Comparison of ENCODE assay signal across 9 cellular contexts in the genomic region with DNA sequence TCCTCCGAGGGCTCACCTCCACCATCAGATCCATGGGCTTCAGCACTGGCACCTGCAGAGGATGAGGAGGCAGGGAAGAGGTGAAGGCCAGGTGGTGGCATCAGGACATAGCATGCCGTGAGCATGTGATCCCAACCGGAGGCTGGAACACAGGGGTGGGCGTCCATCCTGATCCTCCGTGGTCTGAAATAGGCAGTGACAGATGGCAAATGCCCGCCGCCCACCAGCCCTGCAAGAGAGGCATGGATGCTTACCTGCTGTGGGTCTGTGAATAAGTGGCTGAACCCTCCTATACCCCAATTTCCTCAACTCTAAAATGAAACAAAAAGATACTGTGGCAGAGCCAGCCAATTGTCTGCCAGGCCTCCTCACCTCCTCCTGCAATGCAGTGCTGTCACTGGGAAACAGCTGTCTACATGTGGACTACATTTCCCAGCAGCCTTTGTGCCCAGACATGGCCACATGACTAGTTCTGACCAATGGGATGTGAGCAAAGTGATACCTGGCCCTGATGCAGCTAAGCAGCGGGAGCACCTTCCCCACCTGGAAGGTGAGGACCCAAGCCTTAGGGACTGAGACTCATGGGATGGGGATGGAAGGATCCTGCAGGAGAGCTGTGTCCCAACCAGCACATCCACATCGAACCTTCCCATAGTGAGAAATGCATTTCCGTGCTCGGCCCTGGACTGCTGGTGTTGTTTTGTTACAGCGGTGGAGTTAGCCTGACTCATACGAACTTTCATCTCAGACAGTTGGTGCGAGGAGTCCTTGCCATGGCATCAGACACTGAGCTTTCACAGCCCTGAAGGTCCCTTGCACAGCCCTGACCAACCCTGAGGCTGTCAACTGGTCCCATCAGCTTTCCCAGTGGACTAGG.
A peak's percentile ranks its signal among the peaks of the same experiment; 100 is the strongest.
DNase-seq lines count a peak whose midpoint lies in the region; ATAC-seq and TF ChIP-seq lines count a peak whose summit lies in the region.
"Had no signal": no experiment of that assay in that cellular context is flagged by ENCODE, and none has a peak within 500 bp of the region (broad histone marks: within the 10 kb centered on the region; RNA-seq: fewer than 3 reads in every experiment).

No MANE protein-coding gene starts in this region.

- 86 to 89% methylated on average over 14 of the region's 14 CpGs for WGBS in tibial nerve, 2 donors

- POLR2A ChIA-PET in activated naive CD8-positive, alpha-beta T cell treated with anti-CD3 and anti-CD28 coated beads, Interleukin-2, amount 10 ng/mL, durations not matched to agents 7 days and 5 days (lab: Charles Lee), result no interaction called here

- H3K9me3 ChIP-seq in tibial nerve, result no peaks in the 10 kb centered on the region

- no peak overlapping the region for H3K27ac ChIP-seq in tibial nerve
- H3K27ac ChIP-seq: 22Rv1 had no signal

- H3K36me3 ChIP-seq in tibial nerve, result no peaks in the 10 kb centered on the region

- peaks cover 0 to 15% of the 10 kb centered on the region in 2 donors for H3K27me3 ChIP-seq in tibial nerve

- TF ChIP-seq EP300 in tibial nerve (IDR thresholded peaks at IDR 0.05), result no peak

- H3K36me3 Mint-ChIP-seq in activated naive CD8-positive, alpha-beta T cell treated with anti-CD3 and anti-CD28 coated beads, Interleukin-2, amount 10 ng/mL, durations not matched to agents 7 days and 5 days, result no peaks in the 10 kb centered on the region

- no peaks in the 10 kb centered on the region for H3K9me3 Mint-ChIP-seq in activated naive CD8-positive, alpha-beta T cell treated with anti-CD3 and anti-CD28 coated beads, Interleukin-2, amount 10 ng/mL, durations not matched to agents 7 days and 5 days

- DNase-seq in DMS 273 (lab: John Stamatoyannopoulos, UW; ENCODE audit: unreplicated experiment), result peak; percentile 62
- no peak for DNase-seq in DMS 273 treated with DMSO at 0.1 percent for 48 hours (lab: John Stamatoyannopoulos, UW)
- DNase-seq in NB4 (ENCODE audit: low read depth), result peak; percentile 49
- DNase-seq in activated naive CD8-positive, alpha-beta T cell treated with anti-CD3 and anti-CD28 coated beads, Interleukin-2, amount 10 ng/mL, durations not matched to agents 7 days and 5 days, result no peak
- DNase-seq in left kidney (ENCODE audit: low read depth, low spot score), result peak; percentile 72
- DNase-seq in SKM-1 (lab: John Stamatoyannopoulos, UW; ENCODE audit: unreplicated experiment), result no peak
- no peak for DNase-seq in tibial nerve (ENCODE audit: low spot score in 2 of 2)

- no peak overlapping the region for H3K27ac Mint-ChIP-seq in activated naive CD8-positive, alpha-beta T cell treated with anti-CD3 and anti-CD28 coated beads, Interleukin-2, amount 10 ng/mL, durations not matched to agents 7 days and 5 days

- H3K4me1 Mint-ChIP-seq in activated naive CD8-positive, alpha-beta T cell treated with anti-CD3 and anti-CD28 coated beads, Interleukin-2, amount 10 ng/mL, durations not matched to agents 7 days and 5 days, result no peaks in the 10 kb centered on the region

- no peak overlapping the region for H3K4me3 ChIP-seq in NB4 (ENCODE audit: low read depth, low read length)
- no peak overlapping the region for H3K4me3 ChIP-seq in tibial nerve

- TF ChIP-seq POLR2A in NB4 (IDR thresholded peaks at IDR 0.05; ENCODE audit: extremely low read depth, insufficient read length) (no peak), tibial nerve (IDR thresholded peaks at IDR 0.05) (no peak)

- peak; percentile 80 for ATAC-seq in GM19395 (IDR thresholded peaks at IDR 0.05; ENCODE audit: unreplicated experiment)
- peak; percentile 46 for ATAC-seq in activated naive CD8-positive, alpha-beta T cell treated with anti-CD3 and anti-CD28 coated beads, Interleukin-2, amount 10 ng/mL, durations not matched to agents 7 days and 5 days (ENCODE audit: low read depth)

- TF ChIP-seq CTCF in NB4 (IDR thresholded peaks at IDR 0.05; ENCODE audit: low read depth, low read length) (no peak), tibial nerve (IDR thresholded peaks at IDR 0.05) (no peak)

- H3K4me1 ChIP-seq in tibial nerve, result no peaks in the 10 kb centered on the region

- H3K4me3 Mint-ChIP-seq in activated naive CD8-positive, alpha-beta T cell treated with anti-CD3 and anti-CD28 coated beads, Interleukin-2, amount 10 ng/mL, durations not matched to agents 7 days and 5 days, result no peak overlapping the region

- H3K27me3 Mint-ChIP-seq in activated naive CD8-positive, alpha-beta T cell treated with anti-CD3 and anti-CD28 coated beads, Interleukin-2, amount 10 ng/mL, durations not matched to agents 7 days and 5 days, result peaks cover 11% of the 10 kb centered on the region

Comparison
In these comparisons a context has a peak if more than half of its experiments do, and no peak if none do; other contexts are left out.
1. DNase-seq: peak in DMS 273 (single experiment), NB4 (single experiment) and left kidney (single experiment); none in DMS 273 treated with DMSO at 0.1 percent for 48 hours (single experiment), activated naive CD8-positive, alpha-beta T cell treated with anti-CD3 and anti-CD28 coated beads, Interleukin-2, amount 10 ng/mL, durations not matched to agents 7 days and 5 days (single experiment), SKM-1 (single experiment) and tibial nerve (0 of 2).